Comparison of ENCODE assay signal across 1 cellular context in genomic region chr6:4848382-4849068, GRCh38.
TF ChIP-seq lines count a peak whose summit lies in the region.

No MANE protein-coding gene starts in this region.

TF ChIP-seq in HepG2, 621 proteins besides CTCF, POLR2A, EP300 and RAD21 (continued from another document and continues in another):
- no peak for TF ChIP-seq HBP1 (CRISPR knock-in tag; IDR thresholded peaks at IDR 0.05; ENCODE audit: low read depth)
- peak; percentile 84 for TF ChIP-seq STAG1 (CRISPR knock-in tag; IDR thresholded peaks at IDR 0.05)
- TF ChIP-seq MIXL1 (CRISPR knock-in tag; IDR thresholded peaks at IDR 0.05), result no peak
- no peak for TF ChIP-seq ZNF788 (CRISPR knock-in tag; IDR thresholded peaks at IDR 0.05; ENCODE audit: borderline replicate concordance)
- TF ChIP-seq MXD3 (CRISPR knock-in tag; IDR thresholded peaks at IDR 0.05), result no peak
- TF ChIP-seq TRIM22 (IDR thresholded peaks at IDR 0.05), result no peak
- TF ChIP-seq NR2F6 (IDR thresholded peaks at IDR 0.05), result peak; percentile 67
- peak; percentile 56 for TF ChIP-seq NR2F6 (CRISPR knock-in tag; IDR thresholded peaks at IDR 0.05)
- TF ChIP-seq SATB2 (CRISPR knock-in tag; IDR thresholded peaks at IDR 0.05), result no peak
- no peak for TF ChIP-seq SOX13 (IDR thresholded peaks at IDR 0.05)
- TF ChIP-seq SOX13 (CRISPR knock-in tag; conservative IDR thresholded peaks at IDR 0.05 in 1 of 2, IDR thresholded peaks at IDR 0.05 in 1 of 2), result 0 out of 4 replicates have a peak, but pooled peaks of 1 of the 2 experiments have one; percentile 7
- no peak for TF ChIP-seq ZNF691 (CRISPR knock-in tag; IDR thresholded peaks at IDR 0.05; ENCODE audit: borderline replicate concordance, low read depth)
- TF ChIP-seq TEAD3 (CRISPR knock-in tag; optimal IDR thresholded peaks at IDR 0.05; ENCODE audit: borderline replicate concordance), result peak; percentile 50
- no peak for TF ChIP-seq NFRKB (IDR thresholded peaks at IDR 0.05)
- no peak for TF ChIP-seq ZNF883 (CRISPR knock-in tag; IDR thresholded peaks at IDR 0.05; ENCODE audit: not compliant biosample characterization)
- no peak for TF ChIP-seq ZSCAN31 (CRISPR knock-in tag; IDR thresholded peaks at IDR 0.05; ENCODE audit: low read depth)
- TF ChIP-seq TCF12 (IDR thresholded peaks at IDR 0.05), result no peak
- no peak for TF ChIP-seq TCF12 (CRISPR knock-in tag; IDR thresholded peaks at IDR 0.05)
- TF ChIP-seq TIGD3 (CRISPR knock-in tag; IDR thresholded peaks at IDR 0.05; ENCODE audit: borderline replicate concordance), result no peak
- 0 out of 2 replicates have a peak, but pooled peaks have one; percentile 50 for TF ChIP-seq ESRRA (CRISPR knock-in tag; IDR thresholded peaks at IDR 0.05; ENCODE audit: low read depth)
- TF ChIP-seq ZNF350 (CRISPR knock-in tag; IDR thresholded peaks at IDR 0.05; ENCODE audit: borderline replicate concordance, low read depth), result no peak
- TF ChIP-seq ZNF644 (CRISPR knock-in tag; IDR thresholded peaks at IDR 0.05; ENCODE audit: low read depth), result no peak
- no peak for TF ChIP-seq ZNF142 (CRISPR knock-in tag; IDR thresholded peaks at IDR 0.05)
- peak; percentile 75 for TF ChIP-seq SMC3 (IDR thresholded peaks at IDR 0.05; ENCODE audit: low read length)
- no peak for TF ChIP-seq ZNF558 (CRISPR knock-in tag; IDR thresholded peaks at IDR 0.05; ENCODE audit: borderline replicate concordance)
- no peak for TF ChIP-seq AKAP8 (CRISPR knock-in tag; IDR thresholded peaks at IDR 0.05)
- TF ChIP-seq SOX5 (CRISPR knock-in tag; IDR thresholded peaks at IDR 0.05; ENCODE audit: borderline replicate concordance), result 0 out of 2 replicates have a peak, but pooled peaks have one; percentile 10
- no peak for TF ChIP-seq ZSCAN12 (CRISPR knock-in tag; IDR thresholded peaks at IDR 0.05)
- no peak for TF ChIP-seq HDAC6 (IDR thresholded peaks at IDR 0.05; ENCODE audit: low read depth, low read length)
- no peak for TF ChIP-seq ZNF17 (CRISPR knock-in tag; IDR thresholded peaks at IDR 0.05)
- TF ChIP-seq ZNF180 (CRISPR knock-in tag; IDR thresholded peaks at IDR 0.05; ENCODE audit: borderline replicate concordance, low read depth), result no peak
- no peak for TF ChIP-seq CREBL2 (CRISPR knock-in tag; IDR thresholded peaks at IDR 0.05; ENCODE audit: borderline replicate concordance)
- TF ChIP-seq NCOR1 (IDR thresholded peaks at IDR 0.05; ENCODE audit: borderline replicate concordance, low read length), result no peak
- no peak for TF ChIP-seq ZNF652 (CRISPR knock-in tag; IDR thresholded peaks at IDR 0.05; ENCODE audit: borderline replicate concordance, low read depth)
- TF ChIP-seq ZNF776 (CRISPR knock-in tag; IDR thresholded peaks at IDR 0.05), result no peak
- no peak for TF ChIP-seq ZNF772 (CRISPR knock-in tag; IDR thresholded peaks at IDR 0.05)
- no peak for TF ChIP-seq TBX2 (CRISPR knock-in tag; IDR thresholded peaks at IDR 0.05; ENCODE audit: borderline replicate concordance)
- TF ChIP-seq ZNF724P (CRISPR knock-in tag; IDR thresholded peaks at IDR 0.05; ENCODE audit: borderline replicate concordance), result no peak
- no peak for TF ChIP-seq ZNF704 (CRISPR knock-in tag; IDR thresholded peaks at IDR 0.05; ENCODE audit: borderline replicate concordance)
- no peak for TF ChIP-seq SIN3B (IDR thresholded peaks at IDR 0.05; ENCODE audit: low read length)
- no peak for TF ChIP-seq CBX1 (IDR thresholded peaks at IDR 0.05; ENCODE audit: low read depth)
- no peak for TF ChIP-seq FOSL1 (CRISPR knock-in tag; IDR thresholded peaks at IDR 0.05; ENCODE audit: borderline replicate concordance)
- TF ChIP-seq HNRNPH1 (optimal IDR thresholded peaks at IDR 0.05; ENCODE audit: low read depth, low read length), result no peak
- TF ChIP-seq MZF1 (CRISPR knock-in tag; IDR thresholded peaks at IDR 0.05; ENCODE audit: borderline replicate concordance), result no peak
- TF ChIP-seq AHDC1 (CRISPR knock-in tag; IDR thresholded peaks at IDR 0.05; ENCODE audit: borderline replicate concordance), result no peak
- TF ChIP-seq ZMYM4 (CRISPR knock-in tag; IDR thresholded peaks at IDR 0.05), result no peak
